Comparison of ENCODE assay signal across 1 cellular context in the genomic region with DNA sequence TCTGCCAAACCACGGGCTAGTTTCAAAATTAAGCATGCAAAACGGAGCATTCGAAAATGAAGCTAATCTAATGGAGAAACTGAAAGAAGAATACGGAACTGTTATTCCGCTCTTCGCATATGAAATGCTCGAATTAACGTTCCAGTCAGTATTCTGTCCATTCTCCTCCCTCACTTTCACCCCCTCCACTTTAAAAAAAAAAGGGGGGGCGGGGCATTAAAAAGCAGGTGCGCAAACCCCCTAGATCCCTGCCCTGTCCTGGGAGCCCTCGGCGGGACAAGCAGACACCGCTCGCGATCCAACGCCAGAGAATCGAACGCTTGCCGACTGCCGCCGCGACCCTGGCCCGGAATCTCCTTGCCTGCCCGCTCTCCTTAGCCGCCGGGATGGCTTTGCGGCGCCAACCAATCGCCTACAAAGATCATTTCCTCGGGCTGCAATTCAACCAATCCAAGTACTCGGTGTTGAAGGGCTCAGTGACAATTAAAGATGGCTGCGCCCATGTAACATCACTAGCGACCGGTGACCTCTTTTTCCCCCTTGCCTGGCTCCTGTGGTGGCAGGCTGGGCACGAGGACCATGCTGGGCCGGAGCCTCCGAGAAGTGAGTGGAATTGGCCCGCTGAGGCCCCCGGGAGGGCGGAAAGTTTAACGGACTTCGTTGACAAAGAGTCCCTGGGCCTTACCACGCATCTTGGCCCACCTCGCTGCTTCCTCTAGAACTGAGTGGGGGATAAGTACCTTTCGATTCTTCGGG.
TF ChIP-seq lines count a peak whose summit lies in the region.

A gene with protein sequence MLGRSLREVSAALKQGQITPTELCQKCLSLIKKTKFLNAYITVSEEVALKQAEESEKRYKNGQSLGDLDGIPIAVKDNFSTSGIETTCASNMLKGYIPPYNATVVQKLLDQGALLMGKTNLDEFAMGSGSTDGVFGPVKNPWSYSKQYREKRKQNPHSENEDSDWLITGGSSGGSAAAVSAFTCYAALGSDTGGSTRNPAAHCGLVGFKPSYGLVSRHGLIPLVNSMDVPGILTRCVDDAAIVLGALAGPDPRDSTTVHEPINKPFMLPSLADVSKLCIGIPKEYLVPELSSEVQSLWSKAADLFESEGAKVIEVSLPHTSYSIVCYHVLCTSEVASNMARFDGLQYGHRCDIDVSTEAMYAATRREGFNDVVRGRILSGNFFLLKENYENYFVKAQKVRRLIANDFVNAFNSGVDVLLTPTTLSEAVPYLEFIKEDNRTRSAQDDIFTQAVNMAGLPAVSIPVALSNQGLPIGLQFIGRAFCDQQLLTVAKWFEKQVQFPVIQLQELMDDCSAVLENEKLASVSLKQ (plus strand): TSS at position 476 of the 756 bp plus-strand sequence. CDS start 104 bp downstream, at position 580.
A gene with protein sequence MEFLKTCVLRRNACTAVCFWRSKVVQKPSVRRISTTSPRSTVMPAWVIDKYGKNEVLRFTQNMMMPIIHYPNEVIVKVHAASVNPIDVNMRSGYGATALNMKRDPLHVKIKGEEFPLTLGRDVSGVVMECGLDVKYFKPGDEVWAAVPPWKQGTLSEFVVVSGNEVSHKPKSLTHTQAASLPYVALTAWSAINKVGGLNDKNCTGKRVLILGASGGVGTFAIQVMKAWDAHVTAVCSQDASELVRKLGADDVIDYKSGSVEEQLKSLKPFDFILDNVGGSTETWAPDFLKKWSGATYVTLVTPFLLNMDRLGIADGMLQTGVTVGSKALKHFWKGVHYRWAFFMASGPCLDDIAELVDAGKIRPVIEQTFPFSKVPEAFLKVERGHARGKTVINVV (minus strand): TSS at position 396 of the 756 bp plus-strand sequence. CDS start 477 bp downstream, outside the sequence.

TF ChIP-seq in HEK293, 187 proteins besides CTCF, POLR2A, EP300 and RAD21 (continued from another document and continues in another):
- TF ChIP-seq, protein P1, sequence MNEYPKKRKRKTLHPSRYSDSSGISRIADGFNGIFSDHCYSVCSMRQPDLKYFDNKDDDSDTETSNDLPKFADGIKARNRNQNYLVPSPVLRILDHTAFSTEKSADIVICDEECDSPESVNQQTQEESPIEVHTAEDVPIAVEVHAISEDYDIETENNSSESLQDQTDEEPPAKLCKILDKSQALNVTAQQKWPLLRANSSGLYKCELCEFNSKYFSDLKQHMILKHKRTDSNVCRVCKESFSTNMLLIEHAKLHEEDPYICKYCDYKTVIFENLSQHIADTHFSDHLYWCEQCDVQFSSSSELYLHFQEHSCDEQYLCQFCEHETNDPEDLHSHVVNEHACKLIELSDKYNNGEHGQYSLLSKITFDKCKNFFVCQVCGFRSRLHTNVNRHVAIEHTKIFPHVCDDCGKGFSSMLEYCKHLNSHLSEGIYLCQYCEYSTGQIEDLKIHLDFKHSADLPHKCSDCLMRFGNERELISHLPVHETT (tag by site-specific recombination; IDR thresholded peaks at IDR 0.05) = peak; percentile 98
- TF ChIP-seq, protein P2, sequence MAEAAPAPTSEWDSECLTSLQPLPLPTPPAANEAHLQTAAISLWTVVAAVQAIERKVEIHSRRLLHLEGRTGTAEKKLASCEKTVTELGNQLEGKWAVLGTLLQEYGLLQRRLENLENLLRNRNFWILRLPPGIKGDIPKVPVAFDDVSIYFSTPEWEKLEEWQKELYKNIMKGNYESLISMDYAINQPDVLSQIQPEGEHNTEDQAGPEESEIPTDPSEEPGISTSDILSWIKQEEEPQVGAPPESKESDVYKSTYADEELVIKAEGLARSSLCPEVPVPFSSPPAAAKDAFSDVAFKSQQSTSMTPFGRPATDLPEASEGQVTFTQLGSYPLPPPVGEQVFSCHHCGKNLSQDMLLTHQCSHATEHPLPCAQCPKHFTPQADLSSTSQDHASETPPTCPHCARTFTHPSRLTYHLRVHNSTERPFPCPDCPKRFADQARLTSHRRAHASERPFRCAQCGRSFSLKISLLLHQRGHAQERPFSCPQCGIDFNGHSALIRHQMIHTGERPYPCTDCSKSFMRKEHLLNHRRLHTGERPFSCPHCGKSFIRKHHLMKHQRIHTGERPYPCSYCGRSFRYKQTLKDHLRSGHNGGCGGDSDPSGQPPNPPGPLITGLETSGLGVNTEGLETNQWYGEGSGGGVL (tag by site-specific recombination; IDR thresholded peaks at IDR 0.05) = no peak
- TF ChIP-seq, protein P3, sequence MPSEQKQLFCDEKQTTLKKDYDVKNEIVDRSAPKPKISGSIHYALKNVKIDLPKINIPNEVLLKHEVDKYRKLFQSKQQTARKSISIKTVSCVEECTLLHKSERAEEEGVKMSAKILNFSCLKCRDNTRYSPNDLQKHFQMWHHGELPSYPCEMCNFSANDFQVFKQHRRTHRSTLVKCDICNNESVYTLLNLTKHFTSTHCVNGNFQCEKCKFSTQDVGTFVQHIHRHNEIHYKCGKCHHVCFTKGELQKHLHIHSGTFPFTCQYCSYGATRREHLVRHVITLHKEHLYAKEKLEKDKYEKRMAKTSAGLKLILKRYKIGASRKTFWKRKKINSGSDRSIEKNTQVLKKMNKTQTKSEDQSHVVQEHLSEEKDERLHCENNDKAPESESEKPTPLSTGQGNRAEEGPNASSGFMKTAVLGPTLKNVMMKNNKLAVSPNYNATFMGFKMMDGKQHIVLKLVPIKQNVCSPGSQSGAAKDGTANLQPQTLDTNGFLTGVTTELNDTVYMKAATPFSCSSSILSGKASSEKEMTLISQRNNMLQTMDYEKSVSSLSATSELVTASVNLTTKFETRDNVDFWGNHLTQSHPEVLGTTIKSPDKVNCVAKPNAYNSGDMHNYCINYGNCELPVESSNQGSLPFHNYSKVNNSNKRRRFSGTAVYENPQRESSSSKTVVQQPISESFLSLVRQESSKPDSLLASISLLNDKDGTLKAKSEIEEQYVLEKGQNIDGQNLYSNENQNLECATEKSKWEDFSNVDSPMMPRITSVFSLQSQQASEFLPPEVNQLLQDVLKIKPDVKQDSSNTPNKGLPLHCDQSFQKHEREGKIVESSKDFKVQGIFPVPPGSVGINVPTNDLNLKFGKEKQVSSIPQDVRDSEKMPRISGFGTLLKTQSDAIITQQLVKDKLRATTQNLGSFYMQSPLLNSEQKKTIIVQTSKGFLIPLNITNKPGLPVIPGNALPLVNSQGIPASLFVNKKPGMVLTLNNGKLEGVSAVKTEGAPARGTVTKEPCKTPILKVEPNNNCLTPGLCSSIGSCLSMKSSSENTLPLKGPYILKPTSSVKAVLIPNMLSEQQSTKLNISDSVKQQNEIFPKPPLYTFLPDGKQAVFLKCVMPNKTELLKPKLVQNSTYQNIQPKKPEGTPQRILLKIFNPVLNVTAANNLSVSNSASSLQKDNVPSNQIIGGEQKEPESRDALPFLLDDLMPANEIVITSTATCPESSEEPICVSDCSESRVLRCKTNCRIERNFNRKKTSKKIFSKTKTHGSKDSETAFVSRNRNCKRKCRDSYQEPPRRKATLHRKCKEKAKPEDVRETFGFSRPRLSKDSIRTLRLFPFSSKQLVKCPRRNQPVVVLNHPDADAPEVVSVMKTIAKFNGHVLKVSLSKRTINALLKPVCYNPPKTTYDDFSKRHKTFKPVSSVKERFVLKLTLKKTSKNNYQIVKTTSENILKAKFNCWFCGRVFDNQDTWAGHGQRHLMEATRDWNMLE (tag by site-specific recombination; conservative IDR thresholded peaks at IDR 0.05; ENCODE audit: low read depth) = peak; percentile 63
- no peak for TF ChIP-seq ZBTB21 (tag by site-specific recombination; IDR thresholded peaks at IDR 0.05)
- no peak for TF ChIP-seq ZNF121 (tag by site-specific recombination; IDR thresholded peaks at IDR 0.05)
- TF ChIP-seq, protein P4, sequence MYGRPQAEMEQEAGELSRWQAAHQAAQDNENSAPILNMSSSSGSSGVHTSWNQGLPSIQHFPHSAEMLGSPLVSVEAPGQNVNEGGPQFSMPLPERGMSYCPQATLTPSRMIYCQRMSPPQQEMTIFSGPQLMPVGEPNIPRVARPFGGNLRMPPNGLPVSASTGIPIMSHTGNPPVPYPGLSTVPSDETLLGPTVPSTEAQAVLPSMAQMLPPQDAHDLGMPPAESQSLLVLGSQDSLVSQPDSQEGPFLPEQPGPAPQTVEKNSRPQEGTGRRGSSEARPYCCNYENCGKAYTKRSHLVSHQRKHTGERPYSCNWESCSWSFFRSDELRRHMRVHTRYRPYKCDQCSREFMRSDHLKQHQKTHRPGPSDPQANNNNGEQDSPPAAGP (tag by site-specific recombination; IDR thresholded peaks at IDR 0.05) = 0 out of 2 replicates have a peak, but pooled peaks have one; percentile 29
- no peak for TF ChIP-seq SALL2 (tag by site-specific recombination; IDR thresholded peaks at IDR 0.05; ENCODE audit: borderline replicate concordance)
- no peak for TF ChIP-seq SCRT1 (tag by site-specific recombination; IDR thresholded peaks at IDR 0.05; ENCODE audit: borderline replicate concordance)
- TF ChIP-seq ZNF701 (tag by site-specific recombination; IDR thresholded peaks at IDR 0.05) = no peak
- TF ChIP-seq ZNF626 (tag by site-specific recombination; IDR thresholded peaks at IDR 0.05) = no peak
- TF ChIP-seq, protein P5, sequence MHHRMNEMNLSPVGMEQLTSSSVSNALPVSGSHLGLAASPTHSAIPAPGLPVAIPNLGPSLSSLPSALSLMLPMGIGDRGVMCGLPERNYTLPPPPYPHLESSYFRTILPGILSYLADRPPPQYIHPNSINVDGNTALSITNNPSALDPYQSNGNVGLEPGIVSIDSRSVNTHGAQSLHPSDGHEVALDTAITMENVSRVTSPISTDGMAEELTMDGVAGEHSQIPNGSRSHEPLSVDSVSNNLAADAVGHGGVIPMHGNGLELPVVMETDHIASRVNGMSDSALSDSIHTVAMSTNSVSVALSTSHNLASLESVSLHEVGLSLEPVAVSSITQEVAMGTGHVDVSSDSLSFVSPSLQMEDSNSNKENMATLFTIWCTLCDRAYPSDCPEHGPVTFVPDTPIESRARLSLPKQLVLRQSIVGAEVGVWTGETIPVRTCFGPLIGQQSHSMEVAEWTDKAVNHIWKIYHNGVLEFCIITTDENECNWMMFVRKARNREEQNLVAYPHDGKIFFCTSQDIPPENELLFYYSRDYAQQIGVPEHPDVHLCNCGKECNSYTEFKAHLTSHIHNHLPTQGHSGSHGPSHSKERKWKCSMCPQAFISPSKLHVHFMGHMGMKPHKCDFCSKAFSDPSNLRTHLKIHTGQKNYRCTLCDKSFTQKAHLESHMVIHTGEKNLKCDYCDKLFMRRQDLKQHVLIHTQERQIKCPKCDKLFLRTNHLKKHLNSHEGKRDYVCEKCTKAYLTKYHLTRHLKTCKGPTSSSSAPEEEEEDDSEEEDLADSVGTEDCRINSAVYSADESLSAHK (tag by site-specific recombination; IDR thresholded peaks at IDR 0.05) = no peak
- no peak for TF ChIP-seq ZNF585B (tag by site-specific recombination; IDR thresholded peaks at IDR 0.05)
- no peak for TF ChIP-seq ZNF221 (tag by site-specific recombination; IDR thresholded peaks at IDR 0.05; ENCODE audit: borderline replicate concordance)
- no peak for TF ChIP-seq ZFP37 (tag by site-specific recombination; IDR thresholded peaks at IDR 0.05)
- TF ChIP-seq ZNF140 (tag by site-specific recombination; IDR thresholded peaks at IDR 0.05) = 0 out of 2 replicates have a peak, but pooled peaks have one; percentile 20
- TF ChIP-seq IKZF3 (tag by site-specific recombination; IDR thresholded peaks at IDR 0.05) = no peak
- peak; percentile 97 for TF ChIP-seq ZBTB17 (tag by site-specific recombination; IDR thresholded peaks at IDR 0.05)
- TF ChIP-seq, protein P6, sequence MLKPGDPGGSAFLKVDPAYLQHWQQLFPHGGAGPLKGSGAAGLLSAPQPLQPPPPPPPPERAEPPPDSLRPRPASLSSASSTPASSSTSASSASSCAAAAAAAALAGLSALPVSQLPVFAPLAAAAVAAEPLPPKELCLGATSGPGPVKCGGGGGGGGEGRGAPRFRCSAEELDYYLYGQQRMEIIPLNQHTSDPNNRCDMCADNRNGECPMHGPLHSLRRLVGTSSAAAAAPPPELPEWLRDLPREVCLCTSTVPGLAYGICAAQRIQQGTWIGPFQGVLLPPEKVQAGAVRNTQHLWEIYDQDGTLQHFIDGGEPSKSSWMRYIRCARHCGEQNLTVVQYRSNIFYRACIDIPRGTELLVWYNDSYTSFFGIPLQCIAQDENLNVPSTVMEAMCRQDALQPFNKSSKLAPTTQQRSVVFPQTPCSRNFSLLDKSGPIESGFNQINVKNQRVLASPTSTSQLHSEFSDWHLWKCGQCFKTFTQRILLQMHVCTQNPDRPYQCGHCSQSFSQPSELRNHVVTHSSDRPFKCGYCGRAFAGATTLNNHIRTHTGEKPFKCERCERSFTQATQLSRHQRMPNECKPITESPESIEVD (tag by site-specific recombination; IDR thresholded peaks at IDR 0.05) = no peak
- 0 out of 2 replicates have a peak, but pooled peaks have one; percentile 28 for TF ChIP-seq ZNF600 (tag by site-specific recombination; IDR thresholded peaks at IDR 0.05)
- TF ChIP-seq ZNF555 (tag by site-specific recombination; conservative IDR thresholded peaks at IDR 0.05) = no peak
- peak; percentile 35; the same call in 1 of the 2 replicates for TF ChIP-seq KLF9 (tag by site-specific recombination; IDR thresholded peaks at IDR 0.05; ENCODE audit: low read depth)
- TF ChIP-seq KLF16 (tag by site-specific recombination; IDR thresholded peaks at IDR 0.05) = no peak
- TF ChIP-seq, protein P7, sequence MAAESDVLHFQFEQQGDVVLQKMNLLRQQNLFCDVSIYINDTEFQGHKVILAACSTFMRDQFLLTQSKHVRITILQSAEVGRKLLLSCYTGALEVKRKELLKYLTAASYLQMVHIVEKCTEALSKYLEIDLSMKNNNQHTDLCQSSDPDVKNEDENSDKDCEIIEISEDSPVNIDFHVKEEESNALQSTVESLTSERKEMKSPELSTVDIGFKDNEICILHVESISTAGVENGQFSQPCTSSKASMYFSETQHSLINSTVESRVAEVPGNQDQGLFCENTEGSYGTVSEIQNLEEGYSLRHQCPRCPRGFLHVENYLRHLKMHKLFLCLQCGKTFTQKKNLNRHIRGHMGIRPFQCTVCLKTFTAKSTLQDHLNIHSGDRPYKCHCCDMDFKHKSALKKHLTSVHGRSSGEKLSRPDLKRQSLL (tag by site-specific recombination; IDR thresholded peaks at IDR 0.05) = 0 out of 2 replicates have a peak, but pooled peaks have one; percentile 7
- peak; percentile 18; the same call in 1 of the 2 replicates for TF ChIP-seq GLIS2 (tag by site-specific recombination; IDR thresholded peaks at IDR 0.05)
- no peak for TF ChIP-seq SP7 (tag by site-specific recombination; IDR thresholded peaks at IDR 0.05)
- TF ChIP-seq ZNF529 (tag by site-specific recombination; IDR thresholded peaks at IDR 0.05; ENCODE audit: insufficient replicate concordance) = no peak
- TF ChIP-seq ZNF660 (tag by site-specific recombination; IDR thresholded peaks at IDR 0.05) = peak; percentile 30
- TF ChIP-seq ZNF792 (tag by site-specific recombination; IDR thresholded peaks at IDR 0.05) = no peak
- TF ChIP-seq, protein P8, sequence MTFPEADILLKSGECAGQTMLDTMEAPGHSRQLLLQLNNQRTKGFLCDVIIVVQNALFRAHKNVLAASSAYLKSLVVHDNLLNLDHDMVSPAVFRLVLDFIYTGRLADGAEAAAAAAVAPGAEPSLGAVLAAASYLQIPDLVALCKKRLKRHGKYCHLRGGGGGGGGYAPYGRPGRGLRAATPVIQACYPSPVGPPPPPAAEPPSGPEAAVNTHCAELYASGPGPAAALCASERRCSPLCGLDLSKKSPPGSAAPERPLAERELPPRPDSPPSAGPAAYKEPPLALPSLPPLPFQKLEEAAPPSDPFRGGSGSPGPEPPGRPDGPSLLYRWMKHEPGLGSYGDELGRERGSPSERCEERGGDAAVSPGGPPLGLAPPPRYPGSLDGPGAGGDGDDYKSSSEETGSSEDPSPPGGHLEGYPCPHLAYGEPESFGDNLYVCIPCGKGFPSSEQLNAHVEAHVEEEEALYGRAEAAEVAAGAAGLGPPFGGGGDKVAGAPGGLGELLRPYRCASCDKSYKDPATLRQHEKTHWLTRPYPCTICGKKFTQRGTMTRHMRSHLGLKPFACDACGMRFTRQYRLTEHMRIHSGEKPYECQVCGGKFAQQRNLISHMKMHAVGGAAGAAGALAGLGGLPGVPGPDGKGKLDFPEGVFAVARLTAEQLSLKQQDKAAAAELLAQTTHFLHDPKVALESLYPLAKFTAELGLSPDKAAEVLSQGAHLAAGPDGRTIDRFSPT (tag by site-specific recombination; IDR thresholded peaks at IDR 0.05) = no peak
